In genomic region chr16:58421529-58421928, GRCh38 we compare ENCODE assay signal across 14 cellular contexts. TPM values are rescaled to one million over a fixed set of nuclear protein-coding genes. Genes with fewer than 3 reads are reported as not detected.
DNase-seq lines count a peak whose midpoint lies in the region; ATAC-seq and TF ChIP-seq lines count a peak whose summit lies in the region.
"Had no signal": no experiment of that assay in that cellular context is flagged by ENCODE, and none has a peak within 500 bp of the region (broad histone marks: within the 10 kb centered on the region; RNA-seq: fewer than 3 reads in every experiment).

No MANE protein-coding gene starts in this region.

- H3K79me2 ChIP-seq in DOHH2 (ENCODE audit: control insufficient read depth, low read length) = peaks cover 56% of the 10 kb centered on the region

- H3K27me3 ChIP-seq in DOHH2 (ENCODE audit: control insufficient read depth, low read length) = no peaks in the 10 kb centered on the region

- H3K27ac ChIP-seq in DOHH2 (ENCODE audit: low read depth, low read length) (peak overlapping the region; percentile 97), caudate nucleus (ENCODE audit: low read depth, low read length) (peak overlapping the region; percentile 77)

- peaks cover 30% of the 10 kb centered on the region for H3F3A ChIP-seq in DOHH2 (ENCODE audit: control insufficient read depth, insufficient read depth)

- peaks cover 100% of the 10 kb centered on the region for H3K4me1 ChIP-seq in DOHH2 (ENCODE audit: control insufficient read depth, low read length)

- H4K20me1 ChIP-seq in DOHH2 (ENCODE audit: control insufficient read depth, insufficient read depth, low read depth, low read length) = no peaks in the 10 kb centered on the region

- H3K4me3 ChIP-seq in DOHH2 (ENCODE audit: low read length) = peak overlapping the region; percentile 89

- H3K4me2 ChIP-seq in DOHH2 (ENCODE audit: low read length) = peak overlapping the region; percentile 99

- ATAC-seq in HG03520 (IDR thresholded peaks at IDR 0.05; ENCODE audit: unreplicated experiment) (no peak), GM21825 (IDR thresholded peaks at IDR 0.05; ENCODE audit: unreplicated experiment) (no peak)
- ATAC-seq: activated T-cell treated with anti-CD3 and anti-CD28 coated beads, Interleukin-2, amount 50 U/mL, for 72 hours; stimulated activated naive CD8-positive, alpha-beta T cell treated with anti-CD3 and anti-CD28 coated beads, Interleukin-15, amount 100 ng/mL, for 72 hours had no signal

- no peaks in the 10 kb centered on the region for H3K9me3 ChIP-seq in DOHH2 (ENCODE audit: control insufficient read depth, insufficient read depth, low read length)

- DNase-seq in NCI-H2171 treated with DMSO at 0.1 percent for 48 hours (lab: John Stamatoyannopoulos, UW) = peak; percentile 59
- peak in 1 of 61 donors; percentile 27 for DNase-seq in caudate nucleus (lab: John Stamatoyannopoulos, UW)
- peak; percentile 59 for DNase-seq in myocyte (ENCODE audit: low read depth)
- no peak for DNase-seq in stimulated activated naive CD4-positive, alpha-beta T cell treated with Interleukin-2 at 50 U/mL for 16 hours (lab: John Stamatoyannopoulos, UW)
- no peak for DNase-seq in stimulated activated CD4-positive, alpha-beta T cell treated with anti-CD3 and anti-CD28 coated beads, Interleukin-2, amount 100 ng/mL, for 24 hours
- DNase-seq: activated CD4-positive, alpha-beta T cell treated with anti-CD3 and anti-CD28 coated beads for 1 hour; activated T-cell treated with anti-CD3 and anti-CD28 coated beads, Interleukin-2, amount 50 U/mL, for 72 hours; amygdala; GF-D8; NCI-H2029 treated with DMSO at 0.1 percent for 48 hours; stimulated activated naive CD8-positive, alpha-beta T cell treated with anti-CD3 and anti-CD28 coated beads, Interleukin-15, amount 100 ng/mL, for 72 hours had no signal

- no peaks in the 10 kb centered on the region for H3K9me2 ChIP-seq in DOHH2 (replicated peaks; ENCODE audit: control insufficient read depth, low read length)

- peaks cover 53% of the 10 kb centered on the region for H3K36me3 ChIP-seq in DOHH2 (ENCODE audit: control insufficient read depth, low read length)

- TF ChIP-seq CTCF in DOHH2 (IDR thresholded peaks at IDR 0.05; ENCODE audit: low read depth, low read length, poor library complexity, severe bottlenecking) = no peak

RNA-seq across cellular contexts. Expression of gene GINS3, which starts 29.3 kb away (rescaled TPM):
- total RNA-seq in myocyte = 3.6 and 5.9 TPM in 2 replicates
- polyA plus RNA-seq in myocyte (2012) = 2.3 TPM

Comparison
In these comparisons a context has a peak if more than half of its experiments do, and no peak if none do; other contexts are left out.
1. DNase-seq: peak in NCI-H2171 treated with DMSO at 0.1 percent for 48 hours (single experiment) and myocyte (single experiment); none in stimulated activated naive CD4-positive, alpha-beta T cell treated with Interleukin-2 at 50 U/mL for 16 hours (single experiment) and stimulated activated CD4-positive, alpha-beta T cell treated with anti-CD3 and anti-CD28 coated beads, Interleukin-2, amount 100 ng/mL, for 24 hours (0 of 2).